In the genomic region with DNA sequence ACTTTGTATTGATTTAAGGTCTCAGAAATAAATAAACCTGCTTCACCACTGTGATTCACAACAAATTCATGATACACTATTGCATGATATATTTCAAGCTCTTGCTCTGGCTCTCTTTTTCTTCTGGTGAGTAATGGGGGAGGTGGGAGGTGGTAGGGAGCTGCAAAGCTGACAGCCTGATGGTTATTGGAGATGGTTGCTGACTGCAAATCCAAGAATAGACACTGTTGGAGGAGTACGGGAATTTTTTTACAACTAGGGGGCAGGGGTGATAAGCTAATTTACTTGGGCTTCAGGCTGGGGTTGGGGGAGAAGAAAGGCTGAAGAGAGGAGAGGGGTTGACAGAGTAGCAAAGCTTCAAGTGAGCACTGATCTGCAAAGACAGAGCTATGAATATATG, we compare ENCODE assay signal across 16 cellular contexts.
"Had no signal": no experiment of that assay in that cellular context is flagged by ENCODE, and none has a peak within 500 bp of the region (broad histone marks: within the 10 kb centered on the region; RNA-seq: fewer than 3 reads in every experiment).

No MANE protein-coding gene starts in this region.

- DNase-seq: effector memory CD8-positive, alpha-beta T cell; esophagus squamous epithelium; foreskin fibroblast; left colon; mammary epithelial cell; natural killer cell; stimulated activated CD4-positive, alpha-beta T cell treated with anti-CD3 and anti-CD28 coated beads, Interleukin-2, amount 100 ng/mL, for 24 hours; stimulated activated CD4-positive, alpha-beta T cell treated with anti-CD3 and anti-CD28 coated beads, Interleukin-4, amount 100 ng/mL, for 4 hours; stimulated activated naive CD4-positive, alpha-beta T cell; stomach; substantia nigra; transverse colon had no signal

- H3K4me3 Mint-ChIP-seq: dendritic cell treated with granulocyte-macrophage colony-stimulating factor and Interleukin-4, amounts not matched to agents 40 ng/mL and 50 ng/mL, for 4 days; effector memory CD8-positive, alpha-beta T cell; natural killer cell had no signal

- H3K27me3 Mint-ChIP-seq: dendritic cell treated with granulocyte-macrophage colony-stimulating factor and Interleukin-4, amounts not matched to agents 40 ng/mL and 50 ng/mL, for 4 days; effector memory CD8-positive, alpha-beta T cell had no signal

- H3K36me3 Mint-ChIP-seq: natural killer cell had no signal

- H3K4me3 ChIP-seq: esophagus squamous epithelium, prostate gland, skin epidermis, stomach, thoracic aorta, transverse colon had no signal

- H3K4me1 ChIP-seq: esophagus squamous epithelium, prostate gland, stomach, transverse colon had no signal

- H3K36me3 ChIP-seq: prostate gland, thoracic aorta, transverse colon had no signal

- H3K9me3 ChIP-seq: esophagus squamous epithelium, prostate gland, stomach, thoracic aorta, transverse colon had no signal

- H3K9me3 Mint-ChIP-seq: dendritic cell treated with granulocyte-macrophage colony-stimulating factor and Interleukin-4, amounts not matched to agents 40 ng/mL and 50 ng/mL, for 4 days; effector memory CD8-positive, alpha-beta T cell; natural killer cell had no signal

- H3K27ac ChIP-seq: esophagus squamous epithelium, prostate gland, skin epidermis, stomach, thoracic aorta, transverse colon had no signal

- H3K4me1 Mint-ChIP-seq: natural killer cell had no signal

- H3K27me3 ChIP-seq: esophagus squamous epithelium, stomach, transverse colon had no signal

- H3K27ac Mint-ChIP-seq: dendritic cell treated with granulocyte-macrophage colony-stimulating factor and Interleukin-4, amounts not matched to agents 40 ng/mL and 50 ng/mL, for 4 days; effector memory CD8-positive, alpha-beta T cell; natural killer cell had no signal
